In the genomic region with DNA sequence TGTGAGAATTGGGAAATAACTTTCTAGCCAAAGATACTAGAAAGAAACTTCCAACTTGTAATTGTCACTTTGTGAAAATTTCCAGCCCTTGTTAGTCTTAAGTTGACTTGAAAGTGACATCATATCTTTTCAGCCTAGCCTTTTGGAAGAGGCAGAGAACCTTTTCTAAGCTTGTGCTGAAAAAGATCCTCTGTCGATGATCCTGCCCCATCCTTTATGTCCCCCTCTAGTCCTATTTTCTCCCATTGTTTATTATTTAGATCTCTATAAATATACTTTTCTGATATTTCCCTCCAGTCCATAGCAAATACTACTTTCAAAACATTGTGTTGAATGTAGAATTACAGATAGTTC, we compare ENCODE assay signal across 9 cellular contexts. TPM values are rescaled to one million over a fixed set of nuclear protein-coding genes. Genes with fewer than 3 reads are reported as not detected.
DNase-seq lines count a peak whose midpoint lies in the region; ATAC-seq and TF ChIP-seq lines count a peak whose summit lies in the region.
"Had no signal": no experiment of that assay in that cellular context is flagged by ENCODE, and none has a peak within 500 bp of the region (broad histone marks: within the 10 kb centered on the region; RNA-seq: fewer than 3 reads in every experiment).

No MANE protein-coding gene starts in this region.

- H2AFZ ChIP-seq in OCI-LY7 (ENCODE audit: low read length) = no peak overlapping the region

- H4K20me1 ChIP-seq in OCI-LY7 (ENCODE audit: insufficient read depth, low read length) = peaks cover 9% of the 10 kb centered on the region; the same call in 1 of the 2 replicates

- peak overlapping the region; percentile 98; the same call in 1 of the 2 replicates for H3K9ac ChIP-seq in ES-I3 (ENCODE audit: low read depth, low read length)
- H3K9ac ChIP-seq: parathyroid adenoma had no signal

- no peaks in the 10 kb centered on the region for H3K36me3 ChIP-seq in ES-I3 (ENCODE audit: insufficient read depth, low read length)
- H3K36me3 ChIP-seq in OCI-LY7 (ENCODE audit: insufficient read depth, low read length) = no peaks in the 10 kb centered on the region; the same call in 1 of the 2 replicates

- DNase-seq in OCI-LY7 (ENCODE audit: low spot score) (no peak), endothelial cell (ENCODE audit: low spot score) (no peak), osteocyte (ENCODE audit: extremely low spot score, unreplicated experiment) (no peak), HPDE6-E6E7 (ENCODE audit: extremely low spot score) (no peak), T-helper 9 cell (no peak), NCI-H82 treated with DMSO at 0.1 percent for 48 hours (lab: John Stamatoyannopoulos, UW; ENCODE audit: unreplicated experiment) (no peak)

- H3K79me2 ChIP-seq in OCI-LY7 (ENCODE audit: insufficient read depth, low read depth, low read length) = peaks cover 73% of the 10 kb centered on the region
- H3K79me2 ChIP-seq: parathyroid adenoma had no signal

- peak overlapping the region; percentile 80 for H3K4me2 ChIP-seq in OCI-LY7 (ENCODE audit: low read length)

- H3K4me3 Mint-ChIP-seq in endothelial cell (ENCODE audit: unreplicated experiment) (peak overlapping the region; percentile 74), osteocyte (ENCODE audit: unreplicated experiment) (peak overlapping the region; percentile 96)

- H3K36me3 Mint-ChIP-seq in endothelial cell (ENCODE audit: low read depth, unreplicated experiment) = peaks cover 3% of the 10 kb centered on the region
- no peaks in the 10 kb centered on the region for H3K36me3 Mint-ChIP-seq in osteocyte (ENCODE audit: unreplicated experiment)

- peak overlapping the region; percentile 79 for H3K4me3 ChIP-seq in OCI-LY7 (ENCODE audit: low read depth, low read length, poor library complexity, severe bottlenecking)

- no peaks in the 10 kb centered on the region for H3K9me3 ChIP-seq in ES-I3 (ENCODE audit: control insufficient read depth, insufficient read depth, low read length)
- no peaks in the 10 kb centered on the region for H3K9me3 ChIP-seq in OCI-LY7 (ENCODE audit: low read length)

- peaks cover 14% of the 10 kb centered on the region for H3K4me1 Mint-ChIP-seq in endothelial cell (ENCODE audit: unreplicated experiment)
- peaks cover 26% of the 10 kb centered on the region for H3K4me1 Mint-ChIP-seq in osteocyte (ENCODE audit: unreplicated experiment)

- TF ChIP-seq CTCF in OCI-LY7 (conservative IDR thresholded peaks at IDR 0.05; ENCODE audit: low read length) (no peak), endothelial cell (IDR thresholded peaks at IDR 0.05; ENCODE audit: unreplicated experiment) (no peak), osteocyte (IDR thresholded peaks at IDR 0.05) (no peak)

- no peak overlapping the region for H3K27ac Mint-ChIP-seq in endothelial cell (ENCODE audit: unreplicated experiment)
- H3K27ac Mint-ChIP-seq in osteocyte (ENCODE audit: unreplicated experiment) = no peak overlapping the region

- H3K4me1 ChIP-seq in ES-I3 (ENCODE audit: insufficient read depth, low read length) (peaks cover 26% of the 10 kb centered on the region), OCI-LY7 (ENCODE audit: insufficient read depth, low read length, poor library complexity, severe bottlenecking) (peaks cover 69% of the 10 kb centered on the region)

- H3K27me3 Mint-ChIP-seq in endothelial cell (ENCODE audit: unreplicated experiment) = peaks cover 2% of the 10 kb centered on the region
- no peaks in the 10 kb centered on the region for H3K27me3 Mint-ChIP-seq in osteocyte (ENCODE audit: unreplicated experiment)

- CTCF ChIA-PET in OCI-LY7 (lab: Charles Lee; ENCODE audit: unreplicated experiment) = no interaction called here

- no peak overlapping the region for H3K27ac ChIP-seq in OCI-LY7 (ENCODE audit: low read depth, low read length, poor library complexity, severe bottlenecking)
- H3K27ac ChIP-seq: parathyroid adenoma had no signal

- H3K9me3 Mint-ChIP-seq in endothelial cell (ENCODE audit: unreplicated experiment) = no peaks in the 10 kb centered on the region
- H3K9me3 Mint-ChIP-seq in osteocyte (ENCODE audit: unreplicated experiment) = no peaks in the 10 kb centered on the region

- no TSS peak for BruUV-seq in OCI-LY7 (replicated peaks; lab: Mats Ljungman, UMichigan)

- no peaks in the 10 kb centered on the region for H3K9me2 ChIP-seq in OCI-LY7 (ENCODE audit: insufficient read depth, low read length)

- no peak for ATAC-seq in HG03196 (IDR thresholded peaks at IDR 0.05; ENCODE audit: unreplicated experiment)

- POLR2A ChIA-PET in OCI-LY7 (lab: Charles Lee) = interaction anchor here (0.8 to 3.6 kb wide), 10 partner anchors 9 to 145 kb away, joined by 3 to 26 read pairs (median 4); no protein-coding TSS in a partner anchor

- intact Hi-C loops in OCI-LY7 (cut with micrococcal nuclease; ENCODE audit: unreplicated experiment) = loop anchor here (5.0 to 10.0 kb wide), 8 partner anchors 108 to 648 kb away; a partner anchor contains a TSS

RNA-seq across cellular contexts. Expression of a gene that starts 2.8 kb away (rescaled TPM):
- 35.8 and 41.6 TPM in 2 replicates for total RNA-seq in OCI-LY7 (2014; rRNA removed; shearing (Covaris generic))
- total RNA-seq in OCI-LY7 (2022) = 15.2 and 16.8 TPM in 2 replicates
- total RNA-seq in endothelial cell (ENCODE audit: unreplicated experiment) = 11.8 TPM
- total RNA-seq in osteocyte = 7.5 and 8.2 TPM in 2 replicates
